In genomic region chr14:103427485-103428443, GRCh38 we compare ENCODE assay signal across 8 cellular contexts. TPM values are rescaled to one million over a fixed set of nuclear protein-coding genes. Genes with fewer than 3 reads are reported as not detected.
DNase-seq lines count a peak whose midpoint lies in the region; ATAC-seq and TF ChIP-seq lines count a peak whose summit lies in the region.

No MANE protein-coding gene starts in this region.

- H4K20me1 ChIP-seq in osteoblast (ENCODE audit: insufficient read depth, low read length): peaks cover 15% of the 10 kb centered on the region

- H3K4me3 ChIP-seq in SJCRH30 (no peak overlapping the region), osteoblast (ENCODE audit: insufficient read depth, low read length) (no peak overlapping the region)

- ATAC-seq in HG03025 (IDR thresholded peaks at IDR 0.05; ENCODE audit: low FRiP score, unreplicated experiment): no peak

- no peak for TF ChIP-seq CTCF in osteoblast (IDR thresholded peaks at IDR 0.05; ENCODE audit: extremely low read depth, low read depth, low read length)

- no peaks in the 10 kb centered on the region for H3K27me3 ChIP-seq in SJCRH30
- H3K27me3 ChIP-seq in osteoblast (ENCODE audit: insufficient read depth, low read length): no peaks in the 10 kb centered on the region

- H3K27ac ChIP-seq in SJCRH30 (no peak overlapping the region), osteoblast (ENCODE audit: low read depth, low read length) (peak overlapping the region; percentile 69)

- H3K79me2 ChIP-seq in osteoblast (ENCODE audit: insufficient read depth, low read length): peaks cover 90% of the 10 kb centered on the region

- no peak overlapping the region for H2AFZ ChIP-seq in osteoblast (ENCODE audit: low read length)

- peaks cover 14% of the 10 kb centered on the region for H3K4me1 ChIP-seq in SJCRH30
- peaks cover 28% of the 10 kb centered on the region for H3K4me1 ChIP-seq in osteoblast (ENCODE audit: insufficient read depth, low read length)

- H3K36me3 ChIP-seq in SJCRH30 (peaks cover 5% of the 10 kb centered on the region), osteoblast (ENCODE audit: insufficient read depth, low read length) (no peaks in the 10 kb centered on the region)

- H3K4me2 ChIP-seq in osteoblast (ENCODE audit: insufficient read depth, low read length): no peak overlapping the region

- no peaks in the 10 kb centered on the region for H3K9me3 ChIP-seq in SJCRH30 (replicated peaks)
- no peaks in the 10 kb centered on the region for H3K9me3 ChIP-seq in osteoblast (ENCODE audit: low read depth, low read length)

- DNase-seq in GM04504 (ENCODE audit: low read depth) (peak; percentile 45), SJCRH30 (peak; percentile 47), osteoblast (ENCODE audit: insufficient read length, low spot score, missing footprints) (no peak), epidermal melanocyte (ENCODE audit: insufficient read length, low spot score) (no peak), cortex of kidney (lab: John Stamatoyannopoulos, UW) (no peak), 8988T (no peak)
- peak; percentile 3 for DNase-seq in central memory CD4-positive, alpha-beta T cell

RNA-seq across cellular contexts. Expression of gene MARK3, which starts 42.5 kb away (rescaled TPM):
- total RNA-seq in SJCRH30 (2014; rRNA removed; shearing (Covaris generic)): 74.3 and 83.9 TPM in 2 replicates
- total RNA-seq in osteoblast: 101 and 108 TPM in 2 replicates

Comparison
In these comparisons a context has a peak if more than half of its experiments do, and no peak if none do; other contexts are left out.
1. DNase-seq: peak in GM04504 (single experiment), SJCRH30 (2 of 2) and central memory CD4-positive, alpha-beta T cell (single experiment); none in osteoblast (single experiment), epidermal melanocyte (single experiment), cortex of kidney (single experiment) and 8988T (single experiment).